13 cellular contexts compared by ENCODE assay signal in genomic region chr5:90645024-90645610, GRCh38.
DNase-seq lines count a peak whose midpoint lies in the region; ATAC-seq and TF ChIP-seq lines count a peak whose summit lies in the region.
"Had no signal": no experiment of that assay in that cellular context is flagged by ENCODE, and none has a peak within 500 bp of the region (broad histone marks: within the 10 kb centered on the region; RNA-seq: fewer than 3 reads in every experiment).

No MANE protein-coding gene starts in this region.

- peak; percentile 1 for DNase-seq in HFF-Myc (ENCODE audit: extremely low read depth, low read depth)
- peak; percentile 5 for DNase-seq in UCSD-AML1 (lab: John Stamatoyannopoulos, UW; ENCODE audit: unreplicated experiment)
- DNase-seq in iPS DF 6.9 (ENCODE audit: low read depth, low spot score), result peak; percentile 13
- peak; percentile 6 for DNase-seq in smooth muscle cell of the brain vasculature (ENCODE audit: low read depth, low spot score)
- DNase-seq in HuH-7 (ENCODE audit: low spot score), result no peak
- DNase-seq: activated naive CD8-positive, alpha-beta T cell treated with anti-CD3 and anti-CD28 coated beads, Interleukin-2, amount 10 ng/mL, durations not matched to agents 7 days and 5 days; left cardiac atrium; NCI-H524; Right ventricle myocardium superior; small intestine; testis had no signal

- TF ChIP-seq CTCF in HFF-Myc (IDR thresholded peaks at IDR 0.05; ENCODE audit: low read depth, low read length, missing control alignments), result no peak

- H3K27ac ChIP-seq in iPS DF 6.9 (ENCODE audit: low read length), result no peak overlapping the region
- H3K27ac ChIP-seq: testis had no signal

- H3K4me1 ChIP-seq in iPS DF 6.9 (ENCODE audit: control insufficient read depth, insufficient read depth, low read length), result no peaks in the 10 kb centered on the region; the same call in 1 of the 2 replicates
- H3K4me1 ChIP-seq: testis had no signal

- WGBS in iPS DF 6.9 (ENCODE audit: insufficient coverage, insufficient read length), result no CpG with 5 or more reads among the region's 8 CpGs

- H3K4me3 ChIP-seq in HFF-Myc (replicated peaks; ENCODE audit: low read depth, low read length), result no peak overlapping the region
- no peak overlapping the region for H3K4me3 ChIP-seq in iPS DF 6.9 (ENCODE audit: low read length)
- H3K4me3 ChIP-seq: testis had no signal

- ATAC-seq in GM21529 (IDR thresholded peaks at IDR 0.05; ENCODE audit: unreplicated experiment), result no peak
- ATAC-seq in GM18502 (IDR thresholded peaks at IDR 0.05; ENCODE audit: poor library complexity, unreplicated experiment), result no peak

- H3K27me3 ChIP-seq in iPS DF 6.9 (ENCODE audit: control insufficient read depth, insufficient read depth, low read length), result no peaks in the 10 kb centered on the region
- H3K27me3 ChIP-seq: testis had no signal

- H3K36me3 ChIP-seq in iPS DF 6.9 (ENCODE audit: control insufficient read depth, insufficient read depth, low read length), result no peaks in the 10 kb centered on the region; the same call in 1 of the 2 replicates

- H3K9me3 ChIP-seq in iPS DF 6.9 (ENCODE audit: control insufficient read depth, insufficient read depth, low read length), result no peaks in the 10 kb centered on the region
- H3K9me3 ChIP-seq: testis had no signal
